ENCODE assay signal across 8 cellular contexts in genomic region chr9:121599186-121599871, GRCh38. TPM values are rescaled to one million over a fixed set of nuclear protein-coding genes. Genes with fewer than 3 reads are reported as not detected.
DNase-seq lines count a peak whose midpoint lies in the region; ATAC-seq and TF ChIP-seq lines count a peak whose summit lies in the region.
"Had no signal": no experiment of that assay in that cellular context is flagged by ENCODE, and none has a peak within 500 bp of the region (broad histone marks: within the 10 kb centered on the region; RNA-seq: fewer than 3 reads in every experiment).

No MANE protein-coding gene starts in this region.

- H3K9me3 ChIP-seq in HAP-1 (no peaks in the 10 kb centered on the region; the same call in 1 of the 2 replicates), adipocyte (ENCODE audit: control insufficient read depth, low read length) (peaks cover 4% of the 10 kb centered on the region), gastrocnemius medialis (no peaks in the 10 kb centered on the region)

- in situ Hi-C loops in HAP-1 (cut with MboI; ENCODE audit: low sequenced_read_pairs) (no loop called here), gastrocnemius medialis (cut with MboI; ENCODE audit: low sequenced_read_pairs in 4 of 4) (no loop called here)

- intact Hi-C loops in gastrocnemius medialis (cut with DNase I; ENCODE audit: low total_unique reads) = loop anchor here (2.0 kb wide), 3 partner anchors 33 to 53 kb away; no protein-coding TSS in a partner anchor

- no peaks in the 10 kb centered on the region for H3K27me3 ChIP-seq in HAP-1 (ENCODE audit: low read depth)
- H3K27me3 ChIP-seq in adipocyte (replicated peaks; ENCODE audit: control insufficient read depth, insufficient read depth, low read length) = peaks cover 27% of the 10 kb centered on the region
- no peaks in the 10 kb centered on the region for H3K27me3 ChIP-seq in gastrocnemius medialis

- H3K36me3 ChIP-seq in HAP-1 (replicated peaks) (no peaks in the 10 kb centered on the region), adipocyte (ENCODE audit: control insufficient read depth, insufficient read depth, low read length, severe bottlenecking) (no peaks in the 10 kb centered on the region), gastrocnemius medialis (no peaks in the 10 kb centered on the region)

- peaks cover 5% of the 10 kb centered on the region; the same call in 1 of the 2 replicates for H3K4me1 ChIP-seq in HAP-1
- H3K4me1 ChIP-seq in adipocyte (ENCODE audit: control insufficient read depth, insufficient read depth, low read length) = peaks cover 26% of the 10 kb centered on the region
- peaks cover 41 to 42% of the 10 kb centered on the region in 2 donors for H3K4me1 ChIP-seq in gastrocnemius medialis

- H3K4me3 ChIP-seq in HAP-1 (peak overlapping the region; percentile 72), adipocyte (ENCODE audit: low read length) (peak overlapping the region; percentile 78), gastrocnemius medialis (peak overlapping the region; percentile 70 to 98 (median 76))

- TF ChIP-seq POLR2A in gastrocnemius medialis (IDR thresholded peaks at IDR 0.05) = peak; percentile 89 to 92

- DNase-seq in HAP-1 (ENCODE audit: low spot score in 2 of 2) (peak; percentile 55 to 86), adipocyte (ENCODE audit: low read depth) (peak; percentile 77), hypothalamus (lab: John Stamatoyannopoulos, UW) (peak in 27 of 51 donors; percentile 5 to 67 (median 41)), gastrocnemius medialis (peak; percentile 83 to 90), NCI-H146 treated with DMSO at 0.1 percent for 48 hours (lab: John Stamatoyannopoulos, UW; ENCODE audit: unreplicated experiment) (no peak)
- DNase-seq in stimulated activated CD4-positive, alpha-beta T cell treated with anti-CD3 and anti-CD28 coated beads, Interleukin-4, amount 100 ng/mL, for 24 hours = no peak
- no peak for DNase-seq in activated CD4-positive, alpha-beta T cell treated with anti-CD3 and anti-CD28 coated beads, Interleukin-2, amount 50 U/mL, for 1 hour
- DNase-seq: naive B cell had no signal

- peak overlapping the region; percentile 41 for H3K9ac ChIP-seq in adipocyte (ENCODE audit: low read length)

- H3K27ac ChIP-seq in gastrocnemius medialis = peak overlapping the region; percentile 94 to 98 (median 96)

- peak in 1 of 5 experiments; percentile 8 for TF ChIP-seq CTCF in gastrocnemius medialis (IDR thresholded peaks at IDR 0.05 in 4 of 5, conservative IDR thresholded peaks at IDR 0.05 in 1 of 5)

- ATAC-seq in gastrocnemius medialis = peak; percentile 55 to 68

RNA-seq across cellular contexts. Expression of gene DAB2IP, which starts 52.1 kb away (rescaled TPM):
- total RNA-seq in gastrocnemius medialis = 10 to 100 TPM; 22.7 to 68.2 (median 37.4) TPM

Comparison
In these comparisons a context has a peak if more than half of its experiments do, and no peak if none do; other contexts are left out.
1. DNase-seq: peak in HAP-1 (2 of 2), adipocyte (single experiment), hypothalamus (27 of 51) and gastrocnemius medialis (2 of 2); none in NCI-H146 treated with DMSO at 0.1 percent for 48 hours (single experiment), stimulated activated CD4-positive, alpha-beta T cell treated with anti-CD3 and anti-CD28 coated beads, Interleukin-4, amount 100 ng/mL, for 24 hours (single experiment) and activated CD4-positive, alpha-beta T cell treated with anti-CD3 and anti-CD28 coated beads, Interleukin-2, amount 50 U/mL, for 1 hour (single experiment).
2. Peak in every context shown above with its lines, with median percentiles within 50 percentile points of each other: H3K4me3 ChIP-seq.